Comparison of ENCODE assay signal across 20 cellular contexts in the genomic region with DNA sequence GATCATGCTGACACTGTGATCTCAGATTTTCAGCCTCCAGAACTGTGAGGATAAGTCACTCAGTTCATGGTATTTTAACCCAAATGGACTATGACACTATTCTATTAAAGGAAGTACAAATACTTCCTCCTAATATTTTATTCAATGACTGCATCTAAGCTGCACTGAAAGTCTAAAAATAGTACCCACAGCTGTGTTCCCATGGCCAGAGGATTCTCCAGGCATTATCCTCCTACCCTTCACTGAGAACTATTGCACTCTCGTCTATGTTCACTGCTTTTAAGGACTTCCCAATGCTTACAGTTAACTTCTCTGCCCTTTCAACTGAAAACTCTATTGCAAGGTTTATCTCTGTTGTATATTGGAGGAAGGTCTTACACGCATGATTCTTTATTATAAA. TPM values are rescaled to one million over a fixed set of nuclear protein-coding genes. Genes with fewer than 3 reads are reported as not detected.
"Had no signal": no experiment of that assay in that cellular context is flagged by ENCODE, and none has a peak within 500 bp of the region (broad histone marks: within the 10 kb centered on the region; RNA-seq: fewer than 3 reads in every experiment).

No MANE protein-coding gene starts in this region.

- H3K4me1 ChIP-seq: colonic mucosa, esophagus muscularis mucosa, foreskin keratinocyte, left lung, lower lobe of right lung, neural progenitor cell, parathyroid adenoma, suprapubic skin had no signal

- H3K4me3 ChIP-seq: colonic mucosa, esophagus muscularis mucosa, left lung, lower lobe of right lung, neural progenitor cell, sigmoid colon, suprapubic skin had no signal

- ATAC-seq: foreskin keratinocyte; left lung; lower lobe of right lung; natural killer cell treated with Interleukin-12 subunit alpha and Interleukin-12 subunit beta and Interleukin-15 and Interleukin-18, amount 100 ng/mL, for 72 hours; stimulated activated naive B cell treated with anti-CD40 and anti-IgM and Interleukin-4, amounts not matched to agents 10 μg/mL and 1 μg/mL and 100 μg/mL, for 72 hours had no signal

- DNase-seq: colonic mucosa; effector memory CD4-positive, alpha-beta T cell; foreskin keratinocyte; glutamatergic neuron; kidney; left lung; lower lobe of right lung; naive B cell; sigmoid colon; small intestine; stimulated activated CD4-positive, alpha-beta T cell treated with anti-CD3 and anti-CD28 coated beads, Interleukin-15, amount 100 ng/mL, for 24 hours; stimulated activated CD4-positive, alpha-beta T cell treated with anti-CD3 and anti-CD28 coated beads, Interleukin-2, amount 100 ng/mL, for 48 hours; stimulated activated naive B cell treated with anti-CD40 and anti-IgM and Interleukin-4, amounts not matched to agents 10 μg/mL and 1 μg/mL and 100 μg/mL, for 72 hours had no signal

- H3K27ac ChIP-seq: colonic mucosa, esophagus muscularis mucosa, foreskin keratinocyte, left lung, lower lobe of right lung, neural progenitor cell, parathyroid adenoma, sigmoid colon, suprapubic skin had no signal

- H3K36me3 ChIP-seq: left lung, lower lobe of right lung, neural progenitor cell, sigmoid colon had no signal

- H3K27me3 ChIP-seq: colonic mucosa, esophagus muscularis mucosa, foreskin keratinocyte, left lung, neural progenitor cell, sigmoid colon, suprapubic skin had no signal

- H2AFZ ChIP-seq: neural progenitor cell, parathyroid adenoma had no signal

- H3K79me2 ChIP-seq: parathyroid adenoma had no signal

- H3K9ac ChIP-seq: neural progenitor cell, parathyroid adenoma had no signal

- H3K4me2 ChIP-seq: neural progenitor cell had no signal

- H3K9me3 ChIP-seq: colonic mucosa, esophagus muscularis mucosa, left lung, lower lobe of right lung, sigmoid colon, suprapubic skin had no signal

RNA-seq across cellular contexts. Expression of gene LRATD1, which starts 15.2 kb away (rescaled TPM):
- total RNA-seq: chondrocyte; endothelial cell of umbilical vein; natural killer cell treated with Interleukin-12 subunit alpha and Interleukin-12 subunit beta and Interleukin-15 and Interleukin-18, amount 100 ng/mL, for 72 hours had no signal
- polyA plus RNA-seq: endothelial cell of umbilical vein had no signal
